In genomic region chr11:99461913-99462312, GRCh38 we compare ENCODE assay signal across 34 cellular contexts.
"Had no signal": no experiment of that assay in that cellular context is flagged by ENCODE, and none has a peak within 500 bp of the region (broad histone marks: within the 10 kb centered on the region; RNA-seq: fewer than 3 reads in every experiment).

No MANE protein-coding gene starts in this region.

- H3K9me3 ChIP-seq: MG63 had no signal

- H3K36me3 ChIP-seq: MG63 had no signal

- H3K4me3 ChIP-seq: MG63 had no signal

- DNase-seq: Karpas-422, Kasumi-1, MG63, MM.1S, MV-4-11, NCI-H1048, NCI-H1092, NCI-H1092 treated with DMSO at 0.1 percent for 48 hours, NCI-H1105, NCI-H1105 treated with DMSO at 0.1 percent for 48 hours, NCI-H1417, NCI-H1417 treated with DMSO at 0.1 percent for 48 hours, NCI-H1436, NCI-H1436 treated with DMSO at 0.1 percent for 48 hours, NCI-H146, NCI-H1694, NCI-H1694 treated with DMSO at 0.1 percent for 48 hours, NCI-H187, NCI-H187 treated with DMSO at 0.1 percent for 48 hours, NCI-H1930, NCI-H2029, NCI-H2029 treated with DMSO at 0.1 percent for 48 hours, NCI-H2081, NCI-H2081 treated with DMSO at 0.1 percent for 48 hours, NCI-H2107, NCI-H2171, NCI-H2171 treated with DMSO at 0.1 percent for 48 hours, NCI-H2227 treated with DMSO at 0.1 percent for 48 hours, NCI-H226, NCI-H345, NCI-H446, NCI-H446 treated with DMSO at 0.1 percent for 48 hours, NCI-H510A, NCI-H510A treated with DMSO at 0.1 percent for 48 hours had no signal

- H3K27me3 ChIP-seq: MG63 had no signal
